In genomic region chr9:15513335-15513734, GRCh38 we compare ENCODE assay signal across 8 cellular contexts. TPM values are rescaled to one million over a fixed set of nuclear protein-coding genes. Genes with fewer than 3 reads are reported as not detected.
DNase-seq lines count a peak whose midpoint lies in the region; TF ChIP-seq lines count a peak whose summit lies in the region.

No MANE protein-coding gene starts in this region.

- H3K36me3 ChIP-seq in mammary epithelial cell (ENCODE audit: insufficient read depth, low read length), result no peaks in the 10 kb centered on the region

- in situ Hi-C loops in mammary epithelial cell (cut with MboI; ENCODE audit: low sequenced_read_pairs in 2 of 2), result no loop called here

- dilution Hi-C loops in mammary epithelial cell (cut with HindIII; ENCODE audit: low sequenced_read_pairs), result no loop called here

- TF ChIP-seq CTCF in 22Rv1 (IDR thresholded peaks at IDR 0.05) (peak; percentile 26), mammary epithelial cell (conservative IDR thresholded peaks at IDR 0.05 in 1 of 2, IDR thresholded peaks at IDR 0.05 in 1 of 2; ENCODE audit: extremely low read depth in 1 of 2, insufficient read depth in 1 of 2, low read depth in 1 of 2, low read length in 2 of 2) (peak; percentile 4 to 16), lower leg skin (IDR thresholded peaks at IDR 0.05) (no peak)

- CTCF ChIA-PET in mammary epithelial cell (lab: Charles Lee; ENCODE audit: low non-redundant PET), result no interaction called here

- 55% methylated on average over 1 of the region's 1 CpG for WGBS in mammary epithelial cell (ENCODE audit: low coverage, missing lambda C conversion rate)
- 53 to 60% methylated on average over 1 of the region's 1 CpG for WGBS in lower leg skin, 2 donors

- intact Hi-C loops in mammary epithelial cell (cut with micrococcal nuclease) (no loop called here), lower leg skin (cut with DNase I; ENCODE audit: low total_unique reads) (no loop called here)

- no peaks in the 10 kb centered on the region for H4K20me1 ChIP-seq in mammary epithelial cell (ENCODE audit: insufficient read depth, low read length)

- no peak for TF ChIP-seq POLR2A in lower leg skin (IDR thresholded peaks at IDR 0.05)

- H3K27ac ChIP-seq in 22Rv1, result no peak overlapping the region
- no peak overlapping the region for H3K27ac ChIP-seq in mammary epithelial cell (ENCODE audit: insufficient read depth, low read depth, low read length)

- no peaks in the 10 kb centered on the region for H3K9me3 ChIP-seq in mammary epithelial cell (replicated peaks; ENCODE audit: insufficient read depth, low read length)

- DNase-seq in Daoy (ENCODE audit: low read depth) (peak; percentile 9), NCI-H1105 (lab: John Stamatoyannopoulos, UW) (peak; percentile 41), mammary epithelial cell (no peak), 8988T (no peak), lower leg skin (ENCODE audit: low spot score in 2 of 2) (no peak), HT-29 (ENCODE audit: low spot score) (no peak), CD1c-positive myeloid dendritic cell (ENCODE audit: extremely low spot score) (no peak)

- H3K79me2 ChIP-seq in mammary epithelial cell (ENCODE audit: insufficient read depth, low read length), result peaks cover 18% of the 10 kb centered on the region

- H3K4me2 ChIP-seq in mammary epithelial cell (ENCODE audit: insufficient read depth, low read depth, low read length), result no peak overlapping the region

- H2AFZ ChIP-seq in mammary epithelial cell (ENCODE audit: low read depth, low read length), result no peak overlapping the region

- no peak overlapping the region for H3K9ac ChIP-seq in mammary epithelial cell (ENCODE audit: insufficient read depth, low read length)

- H3K4me1 ChIP-seq in mammary epithelial cell (ENCODE audit: insufficient read depth, low read length), result peaks cover 3% of the 10 kb centered on the region

- BruUV-seq in mammary epithelial cell (replicated peaks; lab: Mats Ljungman, UMichigan), result no TSS peak

- no peak overlapping the region for H3K4me3 ChIP-seq in mammary epithelial cell (replicated peaks in 1 of 3; ENCODE audit: insufficient read depth in 1 of 3, low read depth in 2 of 3, low read length in 3 of 3)
- no peak overlapping the region for H3K4me3 ChIP-seq in lower leg skin (ENCODE audit: low read depth, poor library complexity, severe bottlenecking)

- no peaks in the 10 kb centered on the region for H3K27me3 ChIP-seq in mammary epithelial cell (ENCODE audit: insufficient read depth, low read length)

RNA-seq across cellular contexts. Expression of gene PSIP1, which starts 2.6 kb away (rescaled TPM):
- total RNA-seq in Daoy (2014; rRNA removed; shearing (Covaris generic)), result 31.5 and 32.9 TPM in 2 replicates
- total RNA-seq in mammary epithelial cell, result 10 to 100 TPM; 12.7 to 38.4 TPM
- polyA plus RNA-seq in mammary epithelial cell, result 13.6 TPM
- 1.0 TPM for polyA minus RNA-seq in mammary epithelial cell
- 10 to 100 TPM; 12.9 to 31.7 (median 17.7) TPM for total RNA-seq in lower leg skin
- 27.0 and 40.7 TPM in 2 replicates for total RNA-seq in HT-29 (2014; rRNA removed; shearing (Covaris generic))

RNA-seq across cellular contexts. Expression of gene CCDC171, which starts 39.5 kb away (rescaled TPM):
- 0.57 TPM in 2 replicates for total RNA-seq in Daoy (2014; rRNA removed; shearing (Covaris generic))
- total RNA-seq in mammary epithelial cell, result 1 to 10 TPM; 2.2 to 2.8 TPM
- 0.49 TPM for polyA plus RNA-seq in mammary epithelial cell
- polyA minus RNA-seq in mammary epithelial cell, result 11.5 TPM
- 1 to 10 TPM; 2.5 to 4.2 (median 3.3) TPM for total RNA-seq in lower leg skin
- total RNA-seq in HT-29 (2014; rRNA removed; shearing (Covaris generic)), result 0.16 and 0.31 TPM in 2 replicates

Comparison
In these comparisons a context has a peak if more than half of its experiments do, and no peak if none do; other contexts are left out.
1. CTCF ChIP-seq: peak in 22Rv1 (single experiment) and mammary epithelial cell (2 of 2); none in lower leg skin (0 of 3).
2. DNase-seq: peak in Daoy (single experiment) and NCI-H1105 (single experiment); none in mammary epithelial cell (single experiment), 8988T (single experiment), lower leg skin (0 of 2), HT-29 (single experiment) and CD1c-positive myeloid dendritic cell (single experiment).